14 cellular contexts compared by ENCODE assay signal in genomic region chr20:50416930-50417329, GRCh38.
DNase-seq lines count a peak whose midpoint lies in the region; ATAC-seq and TF ChIP-seq lines count a peak whose summit lies in the region.
"Had no signal": no experiment of that assay in that cellular context is flagged by ENCODE, and none has a peak within 500 bp of the region (broad histone marks: within the 10 kb centered on the region; RNA-seq: fewer than 3 reads in every experiment).

No MANE protein-coding gene starts in this region.

- H3F3A ChIP-seq in PC-9 (ENCODE audit: insufficient read depth, low read depth), result peaks cover 66% of the 10 kb centered on the region

- BruUV-seq in PC-9 (replicated peaks; lab: Mats Ljungman, UMichigan), result no TSS peak

- H3K79me2 ChIP-seq in PC-9 (ENCODE audit: low read depth), result no peaks in the 10 kb centered on the region

- H3K9me3 ChIP-seq in PC-9 (ENCODE audit: insufficient read depth, low read depth) (peaks cover 6% of the 10 kb centered on the region; the same call in 1 of the 2 replicates), duodenal mucosa (ENCODE audit: control insufficient read depth in 1 of 2, low read length in 2 of 2) (peaks cover 0 to 2% of the 10 kb centered on the region in 2 donors), muscle layer of colon (ENCODE audit: low read length) (no peaks in the 10 kb centered on the region), thoracic aorta (no peaks in the 10 kb centered on the region)

- no peaks in the 10 kb centered on the region for H3K9me2 ChIP-seq in PC-9 (ENCODE audit: insufficient read depth)

- CTCF ChIA-PET in PC-9 (lab: Charles Lee), result no interaction called here

- H3K4me2 ChIP-seq in PC-9, result peak overlapping the region; percentile 79; the same call in 1 of the 2 replicates

- intact Hi-C loops in PC-9 (cut with micrococcal nuclease; ENCODE audit: unreplicated experiment), result no loop called here

- POLR2A ChIA-PET in PC-9 (lab: Charles Lee; ENCODE audit: unreplicated experiment), result no interaction called here

- TF ChIP-seq CTCF in PC-9 (conservative IDR thresholded peaks at IDR 0.05), result no peak
- TF ChIP-seq CTCF in thoracic aorta (IDR thresholded peaks at IDR 0.05), result no peak
- no peak for TF ChIP-seq CTCF in GM20000 (IDR thresholded peaks at IDR 0.05; ENCODE audit: extremely low read depth, missing control alignments)

- H3K4me3 ChIP-seq in PC-9 (no peak overlapping the region), duodenal mucosa (ENCODE audit: low read depth in 1 of 2, low read length in 2 of 2) (no peak overlapping the region), muscle layer of colon (ENCODE audit: low read depth in 1 of 2, low read length in 2 of 2) (no peak overlapping the region), thoracic aorta (no peak overlapping the region)
- H3K4me3 ChIP-seq: GM12878 had no signal

- H3K4me1 ChIP-seq in PC-9 (replicated peaks; ENCODE audit: insufficient read depth) (peaks cover 63% of the 10 kb centered on the region), duodenal mucosa (ENCODE audit: control insufficient read depth in 1 of 2, insufficient read depth in 2 of 2, low read length in 2 of 2) (peaks cover 25 to 29% of the 10 kb centered on the region in 2 donors), muscle layer of colon (ENCODE audit: insufficient read depth, low read length) (peaks cover 25% of the 10 kb centered on the region), thoracic aorta (ENCODE audit: control insufficient read depth in 1 of 2, low read depth in 2 of 2) (peaks cover 20 to 35% of the 10 kb centered on the region in 2 donors)

- no peaks in the 10 kb centered on the region for H4K20me1 ChIP-seq in PC-9 (ENCODE audit: insufficient read depth)

- H3K9ac ChIP-seq in duodenal mucosa (ENCODE audit: low read depth in 1 of 2, low read length in 2 of 2) (peak overlapping the region in 1 of 2 donors; percentile 70), muscle layer of colon (ENCODE audit: low read length) (peak overlapping the region; percentile 32)

- DNase-seq in PC-9 (no peak), thoracic aorta (ENCODE audit: low spot score) (no peak), GM20000 (ENCODE audit: low spot score) (no peak), NCI-H1092 treated with DMSO at 0.1 percent for 48 hours (lab: John Stamatoyannopoulos, UW) (no peak), NCI-H2081 (lab: John Stamatoyannopoulos, UW) (no peak)
- no peak for DNase-seq in activated CD8-positive, alpha-beta memory T cell treated with anti-CD3 and anti-CD28 coated beads, Interleukin-2, amount 50 U/mL, for 48 hours
- DNase-seq: activated CD4-positive, alpha-beta memory T cell treated with anti-CD3 and anti-CD28 coated beads for 36 hours; DND-41; glutamatergic neuron; NK-92 treated with Interleukin-12 subunit alpha and Interleukin-12 subunit beta, amount 100 ng/mL, for 24 hours; small intestine had no signal

- H3K36me3 ChIP-seq in PC-9 (ENCODE audit: low read depth) (no peaks in the 10 kb centered on the region), duodenal mucosa (ENCODE audit: control insufficient read depth in 1 of 2, insufficient read depth in 2 of 2, low read length in 2 of 2) (no peaks in the 10 kb centered on the region), muscle layer of colon (ENCODE audit: insufficient read depth, low read length) (no peaks in the 10 kb centered on the region), thoracic aorta (no peaks in the 10 kb centered on the region)

- H3K27me3 ChIP-seq in PC-9 (ENCODE audit: insufficient read depth, low read depth) (no peaks in the 10 kb centered on the region), duodenal mucosa (ENCODE audit: control insufficient read depth in 1 of 2, insufficient read depth in 2 of 2, low read length in 2 of 2) (no peaks in the 10 kb centered on the region), muscle layer of colon (ENCODE audit: control insufficient read depth in 1 of 2, insufficient read depth in 2 of 2, low read length in 2 of 2) (no peaks in the 10 kb centered on the region), thoracic aorta (replicated peaks; ENCODE audit: insufficient read depth) (no peaks in the 10 kb centered on the region)

- no peak overlapping the region for H2AFZ ChIP-seq in PC-9

- no peak for ATAC-seq in thoracic aorta (ENCODE audit: insufficient number of reproducible peaks, low FRiP score, low read depth)
- ATAC-seq: GM12878 had no signal

- H3K27ac ChIP-seq in PC-9, result peak overlapping the region; percentile 90; the same call in 1 of the 2 replicates
- H3K27ac ChIP-seq in duodenal mucosa (ENCODE audit: low read depth, low read length), result peak overlapping the region; percentile 84
- peak overlapping the region; percentile 86 for H3K27ac ChIP-seq in muscle layer of colon (ENCODE audit: low read depth, low read length)
- H3K27ac ChIP-seq in thoracic aorta, result peak overlapping the region; percentile 94 to 99
